8 cellular contexts compared by ENCODE assay signal in the genomic region with DNA sequence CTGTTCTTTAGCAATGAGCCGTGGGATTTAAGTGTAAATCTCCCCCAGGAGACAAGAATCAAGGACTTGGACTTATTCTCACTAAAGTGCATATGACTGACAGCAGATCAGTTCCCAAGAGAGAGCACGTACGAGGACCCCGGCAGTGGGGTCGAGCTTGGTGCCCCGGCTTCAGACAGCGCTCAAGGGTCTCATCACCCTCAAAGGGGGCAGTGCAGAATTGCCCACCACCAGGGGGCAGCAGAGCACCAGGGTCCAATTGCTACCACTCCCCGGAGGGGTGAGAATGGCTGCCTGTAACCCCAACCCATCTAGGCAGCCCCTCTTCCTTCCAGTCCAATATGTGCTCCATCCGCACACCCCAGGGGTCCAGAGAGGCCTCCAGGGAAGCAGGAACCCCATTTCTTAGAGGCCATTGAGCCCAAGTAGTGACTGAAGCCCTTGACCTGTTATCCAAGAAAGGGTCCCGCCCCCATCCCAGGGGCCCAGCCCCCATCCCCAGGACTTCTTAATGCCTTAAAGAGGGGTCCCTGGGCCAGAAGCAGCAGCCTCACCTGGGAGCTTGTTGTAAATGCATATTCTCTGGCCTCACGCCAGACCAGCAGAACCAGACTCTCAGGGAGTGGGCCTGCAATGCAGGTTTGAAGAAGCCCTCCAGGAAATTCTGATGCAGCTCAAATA.
DNase-seq lines count a peak whose midpoint lies in the region; ATAC-seq and TF ChIP-seq lines count a peak whose summit lies in the region.

No MANE protein-coding gene starts in this region.

- H3K4me3 Mint-ChIP-seq in glutamatergic neuron (ENCODE audit: unreplicated experiment) = no peak overlapping the region

- peaks cover 15% of the 10 kb centered on the region for H3K27me3 Mint-ChIP-seq in glutamatergic neuron (ENCODE audit: unreplicated experiment)

- peak; percentile 30 to 50 for DNase-seq in NCI-H524 (lab: John Stamatoyannopoulos, UW)
- no peak for DNase-seq in NCI-H524 treated with DMSO at 0.1 percent for 48 hours (lab: John Stamatoyannopoulos, UW)
- peak; percentile 55 for DNase-seq in PC-3
- peak; percentile 42 for DNase-seq in activated T-helper 1 cell treated with Interleukin-2 at 50 U/mL for 16 hours (ENCODE audit: low read depth)
- peak; percentile 61 for DNase-seq in glutamatergic neuron
- DNase-seq in sciatic nerve (ENCODE audit: low spot score) = peak; percentile 87
- no peak for DNase-seq in middle frontal gyrus (ENCODE audit: extremely low spot score, low spot score)

- no peaks in the 10 kb centered on the region for H3K36me3 ChIP-seq in PC-3 (ENCODE audit: low read depth, low read length)

- no peaks in the 10 kb centered on the region for H3K9me3 ChIP-seq in PC-3 (ENCODE audit: low read length)

- intact Hi-C loops in PC-3 (cut with micrococcal nuclease) = loop anchor here (1.0 to 2.0 kb wide), 4 partner anchors 27 to 171 kb away; no protein-coding TSS in a partner anchor
- intact Hi-C loops in sciatic nerve (cut with DNase I) = no loop called here

- BruUV-seq in PC-3 (replicated peaks; lab: Mats Ljungman, UMichigan) = no TSS peak

- no peaks in the 10 kb centered on the region for H3K27me3 ChIP-seq in PC-3 (ENCODE audit: low read length)

- no peak overlapping the region for H3K4me3 ChIP-seq in PC-3 (ENCODE audit: low read length)

- no peak overlapping the region for H3K4me2 ChIP-seq in PC-3 (ENCODE audit: low read length)

- H3K27ac Mint-ChIP-seq in glutamatergic neuron (ENCODE audit: unreplicated experiment) = no peak overlapping the region

- H2AFZ ChIP-seq in PC-3 (ENCODE audit: low read length) = peak overlapping the region; percentile 42; the same call in 1 of the 2 replicates

- no peak overlapping the region for H3K27ac ChIP-seq in PC-3 (ENCODE audit: low read length)

- peak; percentile 92 for TF ChIP-seq CTCF in PC-3 (conservative IDR thresholded peaks at IDR 0.05; ENCODE audit: low read depth, low read length)
- peak; percentile 84 for TF ChIP-seq CTCF in glutamatergic neuron (IDR thresholded peaks at IDR 0.05; ENCODE audit: partially characterized antibody, unreplicated experiment)

- H3K36me3 Mint-ChIP-seq in glutamatergic neuron (ENCODE audit: unreplicated experiment) = no peaks in the 10 kb centered on the region

- ATAC-seq in PC-3 (peak; percentile 57), sciatic nerve (peak; percentile 14), GM19035 (IDR thresholded peaks at IDR 0.05; ENCODE audit: unreplicated experiment) (no peak)

- peaks cover 40% of the 10 kb centered on the region for H3K4me1 Mint-ChIP-seq in glutamatergic neuron (ENCODE audit: low read depth, unreplicated experiment)

- no peaks in the 10 kb centered on the region for H3F3A ChIP-seq in PC-3 (ENCODE audit: low read length, unreplicated experiment)

- POLR2A ChIA-PET in PC-3 (lab: Charles Lee; ENCODE audit: unreplicated experiment) = no interaction called here

- H3K9ac ChIP-seq in PC-3 (ENCODE audit: low read length) = no peak overlapping the region

- peaks cover 10% of the 10 kb centered on the region for H3K4me1 ChIP-seq in PC-3 (ENCODE audit: insufficient read depth, low read length)

- no peaks in the 10 kb centered on the region for H4K20me1 ChIP-seq in PC-3 (ENCODE audit: low read length)

- H3K9me2 ChIP-seq in PC-3 (replicated peaks; ENCODE audit: low read length) = no peaks in the 10 kb centered on the region

- no peaks in the 10 kb centered on the region for H3K79me2 ChIP-seq in PC-3 (ENCODE audit: low read length)

- CTCF ChIA-PET in PC-3 (lab: Charles Lee) = interaction anchor here (0.8 to 2.0 kb wide), 2 partner anchors 28 to 172 kb away, joined by 5 to 6 read pairs; no protein-coding TSS in a partner anchor

- peaks cover 19% of the 10 kb centered on the region for H3K9me3 Mint-ChIP-seq in glutamatergic neuron (ENCODE audit: unreplicated experiment)

Comparison
In these comparisons a context has a peak if more than half of its experiments do, and no peak if none do; other contexts are left out.
1. DNase-seq: peak in NCI-H524 (2 of 2), PC-3 (single experiment), activated T-helper 1 cell treated with Interleukin-2 at 50 U/mL for 16 hours (single experiment), glutamatergic neuron (single experiment) and sciatic nerve (single experiment); none in NCI-H524 treated with DMSO at 0.1 percent for 48 hours (single experiment) and middle frontal gyrus (single experiment).